ENCODE assay signal across 15 cellular contexts in the genomic region with DNA sequence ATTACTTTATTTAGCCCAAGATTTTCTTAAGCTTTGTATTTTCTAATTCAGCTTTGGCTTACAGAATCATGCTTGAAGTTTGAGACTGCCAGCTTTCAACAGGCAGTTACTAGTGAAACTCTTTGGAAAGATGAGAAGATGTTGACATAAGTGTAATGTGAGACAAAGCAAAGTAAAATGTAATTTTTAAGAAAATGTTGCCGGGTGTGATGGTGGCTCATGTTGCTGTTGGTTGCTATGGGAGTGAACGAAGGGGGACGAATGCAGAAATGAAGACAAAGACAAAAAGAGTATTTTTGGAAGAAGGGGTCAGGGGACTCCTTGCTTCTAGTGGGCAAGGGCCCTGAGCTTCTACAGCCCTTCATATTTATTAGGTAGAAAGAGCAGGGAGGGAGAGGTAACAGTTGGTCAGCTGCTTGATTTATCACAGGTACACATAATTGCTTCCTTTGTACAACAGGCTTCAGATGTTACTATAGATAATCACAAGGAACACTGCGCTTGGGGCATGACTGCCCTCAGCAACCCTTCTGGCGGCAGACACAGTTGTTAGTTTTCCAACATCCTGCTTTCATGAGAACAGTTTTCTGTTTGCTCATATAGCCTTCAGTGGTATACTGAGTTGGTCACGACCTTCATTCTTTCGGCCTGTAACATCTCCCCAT. TPM values are rescaled to one million over a fixed set of nuclear protein-coding genes. Genes with fewer than 3 reads are reported as not detected.
A peak's percentile ranks its signal among the peaks of the same experiment; 100 is the strongest.
DNase-seq lines count a peak whose midpoint lies in the region; ATAC-seq and TF ChIP-seq lines count a peak whose summit lies in the region.
"Had no signal": no experiment of that assay in that cellular context is flagged by ENCODE, and none has a peak within 500 bp of the region (broad histone marks: within the 10 kb centered on the region; RNA-seq: fewer than 3 reads in every experiment).

No MANE protein-coding gene starts in this region.

- H3K4me1 ChIP-seq in trophoblast cell (ENCODE audit: control insufficient read depth in 1 of 2, insufficient read depth in 2 of 2, low read length in 2 of 2): no peaks in the 10 kb centered on the region
- H3K4me1 ChIP-seq: sigmoid colon had no signal

- H3K27ac Mint-ChIP-seq in HFFc6 (peak overlapping the region; percentile 93), glutamatergic neuron (ENCODE audit: unreplicated experiment) (no peak overlapping the region)
- H3K27ac Mint-ChIP-seq: activated CD4-positive, alpha-beta T cell treated with anti-CD3 and anti-CD28 coated beads for 36 hours; activated T-cell treated with anti-CD3 and anti-CD28 coated beads, Interleukin-2, amount 50 U/mL, for 24 hours; CD4-positive, alpha-beta memory T cell; immature natural killer cell; T-cell had no signal

- H3K36me3 Mint-ChIP-seq in HFFc6 (ENCODE audit: low read depth): peaks cover 26% of the 10 kb centered on the region
- H3K36me3 Mint-ChIP-seq in glutamatergic neuron (ENCODE audit: unreplicated experiment): peaks cover 5% of the 10 kb centered on the region

- WGBS in trophoblast cell (ENCODE audit: extremely low coverage, insufficient coverage, insufficient read length): no CpG with 5 or more reads among the region's 7 CpGs

- no peaks in the 10 kb centered on the region for H3K79me1 ChIP-seq in trophoblast cell (ENCODE audit: low read length)

- H3K27me3 Mint-ChIP-seq in HFFc6 (ENCODE audit: insufficient read depth): no peaks in the 10 kb centered on the region; the same call in 1 of the 2 replicates
- no peaks in the 10 kb centered on the region for H3K27me3 Mint-ChIP-seq in glutamatergic neuron (ENCODE audit: unreplicated experiment)
- H3K27me3 Mint-ChIP-seq: activated CD4-positive, alpha-beta T cell treated with anti-CD3 and anti-CD28 coated beads for 36 hours; activated T-cell treated with anti-CD3 and anti-CD28 coated beads, Interleukin-2, amount 50 U/mL, for 24 hours; CD4-positive, alpha-beta memory T cell; T-cell had no signal

- H3K4ac ChIP-seq in trophoblast cell (ENCODE audit: low read depth, low read length): no peak overlapping the region

- H3K4me1 Mint-ChIP-seq in HFFc6 (ENCODE audit: low read depth) (peaks cover 40% of the 10 kb centered on the region), glutamatergic neuron (ENCODE audit: low read depth, unreplicated experiment) (no peaks in the 10 kb centered on the region)
- H3K4me1 Mint-ChIP-seq: activated CD4-positive, alpha-beta T cell treated with anti-CD3 and anti-CD28 coated beads for 36 hours; CD4-positive, alpha-beta memory T cell; immature natural killer cell; T-cell had no signal

- H4K91ac ChIP-seq in trophoblast cell (ENCODE audit: low read depth, low read length): no peak overlapping the region

- H4K12ac ChIP-seq in trophoblast cell (ENCODE audit: low read depth, low read length): no peak overlapping the region

- H3K9me3 Mint-ChIP-seq in HFFc6 (no peaks in the 10 kb centered on the region; the same call in 1 of the 2 replicates), glutamatergic neuron (ENCODE audit: unreplicated experiment) (no peaks in the 10 kb centered on the region)
- H3K9me3 Mint-ChIP-seq: activated T-cell treated with anti-CD3 and anti-CD28 coated beads, Interleukin-2, amount 50 U/mL, for 24 hours; immature natural killer cell; T-cell had no signal

- H3K4me2 ChIP-seq in trophoblast cell (ENCODE audit: low read length): no peak overlapping the region

- H3K36me3 ChIP-seq in trophoblast cell (ENCODE audit: control insufficient read depth in 1 of 2, insufficient read depth in 2 of 2, low read length in 2 of 2): peaks cover 6% of the 10 kb centered on the region in 2 experiments
- H3K36me3 ChIP-seq: adrenal gland had no signal

- no peak overlapping the region for H3K9ac ChIP-seq in trophoblast cell (ENCODE audit: low read length)

- no peak overlapping the region for H3K18ac ChIP-seq in trophoblast cell (ENCODE audit: low read length)

- no peaks in the 10 kb centered on the region for H3K79me2 ChIP-seq in trophoblast cell (ENCODE audit: control insufficient read depth, insufficient read depth, low read length, poor library complexity)

- no peak for ATAC-seq in HG02973 (IDR thresholded peaks at IDR 0.05; ENCODE audit: unreplicated experiment)
- ATAC-seq: activated CD4-positive, alpha-beta T cell treated with anti-CD3 and anti-CD28 coated beads for 36 hours; T-cell had no signal

- no peaks in the 10 kb centered on the region for H3K27me3 ChIP-seq in trophoblast cell (ENCODE audit: insufficient read depth, low read length)
- H3K27me3 ChIP-seq: adrenal gland, sigmoid colon had no signal

- H3K23ac ChIP-seq in trophoblast cell (ENCODE audit: low read length): no peak overlapping the region

- H3K4me3 Mint-ChIP-seq in HFFc6 (no peak overlapping the region; the same call in 1 of the 2 replicates), glutamatergic neuron (ENCODE audit: unreplicated experiment) (no peak overlapping the region)
- H3K4me3 Mint-ChIP-seq: activated CD4-positive, alpha-beta T cell treated with anti-CD3 and anti-CD28 coated beads for 36 hours; activated T-cell treated with anti-CD3 and anti-CD28 coated beads, Interleukin-2, amount 50 U/mL, for 24 hours; CD4-positive, alpha-beta memory T cell; immature natural killer cell; T-cell had no signal

- no peak overlapping the region for H2BK120ac ChIP-seq in trophoblast cell (ENCODE audit: insufficient read depth, low read length, poor library complexity)

- TF ChIP-seq CTCF in HFFc6 (IDR thresholded peaks at IDR 0.05): no peak
- no peak for TF ChIP-seq CTCF in epithelial cell of esophagus (IDR thresholded peaks at IDR 0.05; ENCODE audit: insufficient read depth, low read depth, low read length, missing control alignments)
- TF ChIP-seq CTCF in glutamatergic neuron (IDR thresholded peaks at IDR 0.05; ENCODE audit: partially characterized antibody, unreplicated experiment): no peak

- H3K14ac ChIP-seq in trophoblast cell (ENCODE audit: low read length): no peak overlapping the region

- H2BK12ac ChIP-seq in trophoblast cell (ENCODE audit: low read length): no peak overlapping the region

- H4K8ac ChIP-seq in trophoblast cell (ENCODE audit: low read depth, low read length): no peak overlapping the region

- H3K9me3 ChIP-seq in trophoblast cell (ENCODE audit: insufficient read depth, low read depth, low read length): peaks cover 3% of the 10 kb centered on the region
- H3K9me3 ChIP-seq: adrenal gland, sigmoid colon had no signal

- H2AK5ac ChIP-seq in trophoblast cell (ENCODE audit: low read length): no peak overlapping the region

- no peak overlapping the region for H2BK5ac ChIP-seq in trophoblast cell (ENCODE audit: low read depth, low read length, poor library complexity)

- no peak overlapping the region for H3K4me3 ChIP-seq in epithelial cell of esophagus (ENCODE audit: low read length)
- H3K4me3 ChIP-seq in trophoblast cell (ENCODE audit: low read depth, low read length): no peak overlapping the region
- H3K4me3 ChIP-seq: adrenal gland, sigmoid colon had no signal

- H3K27ac ChIP-seq in trophoblast cell (ENCODE audit: low read depth, low read length): no peak overlapping the region
- H3K27ac ChIP-seq: adrenal gland, sigmoid colon had no signal

- no peak overlapping the region for H2AFZ ChIP-seq in trophoblast cell (ENCODE audit: insufficient read depth, low read length, poor library complexity)

- DNase-seq in HFFc6: no peak
- DNase-seq in NCI-H69 (lab: John Stamatoyannopoulos, UW): peak; percentile 22
- DNase-seq in epithelial cell of esophagus (ENCODE audit: low read depth): peak; percentile 21
- DNase-seq in trophoblast cell: peak; percentile 56 to 59
- no peak for DNase-seq in NCI-H1105 treated with DMSO at 0.1 percent for 48 hours (lab: John Stamatoyannopoulos, UW)
- no peak for DNase-seq in glutamatergic neuron
- DNase-seq: activated CD4-positive, alpha-beta T cell treated with anti-CD3 and anti-CD28 coated beads for 36 hours; activated T-cell treated with anti-CD3 and anti-CD28 coated beads, Interleukin-2, amount 50 U/mL, for 24 hours; CD4-positive, alpha-beta memory T cell; immature natural killer cell; NCI-H187; sigmoid colon; T-cell had no signal

RNA-seq across cellular contexts. Expression of a gene that starts 11.9 kb away (rescaled TPM):
- total RNA-seq in HFFc6 (2021; fragmentation: NEBNext Ultra II Directional; extraction: Animal tissue kit (Norgen Biotek cat#: 25700)): 100 to 1,000 TPM in 5 of 6 experiments, 10 to 100 TPM in 1; 97.1 to 169 (median 158) TPM
- polyA plus RNA-seq in trophoblast cell (2013): 54.3 and 60.5 TPM in 2 replicates
- total RNA-seq in glutamatergic neuron (ENCODE audit: unreplicated experiment): 32.3 TPM

Comparison
In these comparisons a context has a peak if more than half of its experiments do, and no peak if none do; other contexts are left out.
1. DNase-seq: peak in NCI-H69 (single experiment), epithelial cell of esophagus (single experiment) and trophoblast cell (2 of 2); none in HFFc6 (single experiment), NCI-H1105 treated with DMSO at 0.1 percent for 48 hours (single experiment) and glutamatergic neuron (single experiment).